1 cellular context compared by ENCODE assay signal in the genomic region with DNA sequence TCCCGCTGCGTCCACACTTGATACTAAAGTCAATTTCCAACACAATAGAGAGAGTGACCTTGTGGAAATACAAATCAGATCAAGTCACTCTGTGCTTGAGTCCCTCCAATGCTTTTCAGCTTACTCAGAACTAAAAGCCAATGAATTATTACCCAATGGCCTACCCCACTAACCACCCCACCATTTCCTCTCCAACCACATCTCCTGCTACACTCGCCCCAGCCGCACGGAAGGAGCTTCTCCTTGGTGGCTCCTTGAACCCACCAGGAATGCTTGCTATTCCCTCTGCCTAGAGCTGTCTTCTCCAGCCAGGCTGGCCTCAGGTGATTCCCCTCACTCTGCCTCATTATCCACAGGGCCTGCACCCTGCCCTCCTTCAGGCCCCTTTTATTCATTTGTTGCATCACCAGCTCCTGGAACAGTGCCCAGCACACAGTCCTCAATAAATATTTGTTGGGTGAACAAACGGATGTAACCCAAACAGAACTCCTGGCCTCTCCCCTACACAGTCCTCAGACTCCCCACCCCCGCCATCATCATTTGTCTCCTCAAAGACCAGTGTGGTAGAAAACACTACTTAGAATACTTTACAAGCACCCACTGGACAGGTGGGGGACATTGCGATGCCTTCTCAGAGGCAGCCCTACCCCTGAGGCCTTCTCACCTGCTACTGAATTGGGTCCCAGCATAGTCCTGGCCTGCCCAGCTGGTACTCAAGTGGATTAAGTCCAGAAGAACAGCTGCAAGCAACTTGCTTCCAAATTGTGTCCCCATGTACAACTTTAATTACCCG.
TF ChIP-seq lines count a peak whose summit lies in the region.

No MANE protein-coding gene starts in this region.

TF ChIP-seq in HepG2, 621 proteins besides CTCF, POLR2A, EP300 and RAD21 (continued from another document and continues in another):
- TF ChIP-seq, protein P1, sequence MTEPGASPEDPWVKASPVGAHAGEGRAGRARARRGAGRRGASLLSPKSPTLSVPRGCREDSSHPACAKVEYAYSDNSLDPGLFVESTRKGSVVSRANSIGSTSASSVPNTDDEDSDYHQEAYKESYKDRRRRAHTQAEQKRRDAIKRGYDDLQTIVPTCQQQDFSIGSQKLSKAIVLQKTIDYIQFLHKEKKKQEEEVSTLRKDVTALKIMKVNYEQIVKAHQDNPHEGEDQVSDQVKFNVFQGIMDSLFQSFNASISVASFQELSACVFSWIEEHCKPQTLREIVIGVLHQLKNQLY (CRISPR knock-in tag; IDR thresholded peaks at IDR 0.05), result peak; percentile 49; the same call in 1 of the 2 replicates
- TF ChIP-seq KLF12 (CRISPR knock-in tag; IDR thresholded peaks at IDR 0.05; ENCODE audit: borderline replicate concordance) (0 out of 2 replicates have a peak, but pooled peaks have one; percentile 3), MAZ (IDR thresholded peaks at IDR 0.05; ENCODE audit: borderline replicate concordance, low read depth, low read length) (peak; percentile 57; the same call in 1 of the 2 replicates), MAZ (CRISPR knock-in tag; IDR thresholded peaks at IDR 0.05; ENCODE audit: low read depth) (no peak; the same call in 1 of the 2 replicates), EEA1 (CRISPR knock-in tag; IDR thresholded peaks at IDR 0.05; ENCODE audit: borderline replicate concordance) (no peak), ZNF44 (CRISPR knock-in tag; IDR thresholded peaks at IDR 0.05) (no peak), ZNF577 (CRISPR knock-in tag; IDR thresholded peaks at IDR 0.05; ENCODE audit: borderline replicate concordance, low read depth) (no peak), ZSCAN25 (CRISPR knock-in tag; IDR thresholded peaks at IDR 0.05) (peak; percentile 98), ZNF274 (CRISPR knock-in tag; IDR thresholded peaks at IDR 0.05) (no peak), NR2C2 (CRISPR knock-in tag; IDR thresholded peaks at IDR 0.05; ENCODE audit: borderline replicate concordance) (peak; percentile 48; the same call in 1 of the 2 replicates), ZNF20 (CRISPR knock-in tag; IDR thresholded peaks at IDR 0.05) (no peak), ASH2L (IDR thresholded peaks at IDR 0.05; ENCODE audit: insufficient read length, low read depth, low read length) (peak; percentile 39), TGIF2 (CRISPR knock-in tag; IDR thresholded peaks at IDR 0.05) (no peak), DR1 (CRISPR knock-in tag; IDR thresholded peaks at IDR 0.05) (no peak), TBX3 (IDR thresholded peaks at IDR 0.05; ENCODE audit: borderline replicate concordance) (peak; percentile 46; the same call in 1 of the 2 replicates), SYNCRIP (IDR thresholded peaks at IDR 0.05; ENCODE audit: insufficient read depth, low read depth, low read length) (no peak), BHLHE40 (IDR thresholded peaks at IDR 0.05; ENCODE audit: low read length) (0 out of 2 replicates have a peak, but pooled peaks have one; percentile 14), ZFP62 (CRISPR knock-in tag; IDR thresholded peaks at IDR 0.05) (no peak), KDM4B (CRISPR knock-in tag; IDR thresholded peaks at IDR 0.05) (peak; percentile 83; the same call in 1 of the 2 replicates), SNAPC2 (CRISPR knock-in tag; IDR thresholded peaks at IDR 0.05) (peak; percentile 81; the same call in 1 of the 2 replicates), GATA4 (IDR thresholded peaks at IDR 0.05; ENCODE audit: borderline replicate concordance, low read depth) (no peak), FOXA1 (IDR thresholded peaks at IDR 0.05) (no peak), FOXA1 (CRISPR knock-in tag; IDR thresholded peaks at IDR 0.05) (peak; percentile 67), MTA1 (CRISPR knock-in tag; IDR thresholded peaks at IDR 0.05; ENCODE audit: borderline replicate concordance) (0 out of 2 replicates have a peak, but pooled peaks have one; percentile 59), HIVEP1 (CRISPR knock-in tag; IDR thresholded peaks at IDR 0.05) (no peak), GLI4 (CRISPR knock-in tag; IDR thresholded peaks at IDR 0.05; ENCODE audit: borderline replicate concordance) (no peak), ZNF598 (CRISPR knock-in tag; IDR thresholded peaks at IDR 0.05; ENCODE audit: borderline replicate concordance) (0 out of 2 replicates have a peak, but pooled peaks have one; percentile 44), ZBTB1 (CRISPR knock-in tag; IDR thresholded peaks at IDR 0.05; ENCODE audit: borderline replicate concordance) (no peak), TAF1 (CRISPR knock-in tag; IDR thresholded peaks at IDR 0.05) (no peak), SIN3B (IDR thresholded peaks at IDR 0.05; ENCODE audit: low read length) (no peak), ETV5 (CRISPR knock-in tag; IDR thresholded peaks at IDR 0.05; ENCODE audit: borderline replicate concordance) (peak; percentile 96), SOX5 (CRISPR knock-in tag; IDR thresholded peaks at IDR 0.05; ENCODE audit: borderline replicate concordance) (peak; percentile 94), KDM3A (CRISPR knock-in tag; IDR thresholded peaks at IDR 0.05; ENCODE audit: low read depth) (0 out of 2 replicates have a peak, but pooled peaks have one; percentile 28), CEBPB (IDR thresholded peaks at IDR 0.05; ENCODE audit: borderline replicate concordance, low read depth, low read length) (peak; percentile 96), SAP130 (CRISPR knock-in tag; IDR thresholded peaks at IDR 0.05; ENCODE audit: low read depth) (peak; percentile 95), MIER2 (CRISPR knock-in tag; IDR thresholded peaks at IDR 0.05) (peak; percentile 49; the same call in 1 of the 2 replicates), SP1 (IDR thresholded peaks at IDR 0.05) (no peak), SP1 (CRISPR knock-in tag; IDR thresholded peaks at IDR 0.05) (no peak), SP5 (CRISPR knock-in tag; IDR thresholded peaks at IDR 0.05; ENCODE audit: borderline replicate concordance, low read depth) (peak; percentile 79)
- TF ChIP-seq, protein P2, sequence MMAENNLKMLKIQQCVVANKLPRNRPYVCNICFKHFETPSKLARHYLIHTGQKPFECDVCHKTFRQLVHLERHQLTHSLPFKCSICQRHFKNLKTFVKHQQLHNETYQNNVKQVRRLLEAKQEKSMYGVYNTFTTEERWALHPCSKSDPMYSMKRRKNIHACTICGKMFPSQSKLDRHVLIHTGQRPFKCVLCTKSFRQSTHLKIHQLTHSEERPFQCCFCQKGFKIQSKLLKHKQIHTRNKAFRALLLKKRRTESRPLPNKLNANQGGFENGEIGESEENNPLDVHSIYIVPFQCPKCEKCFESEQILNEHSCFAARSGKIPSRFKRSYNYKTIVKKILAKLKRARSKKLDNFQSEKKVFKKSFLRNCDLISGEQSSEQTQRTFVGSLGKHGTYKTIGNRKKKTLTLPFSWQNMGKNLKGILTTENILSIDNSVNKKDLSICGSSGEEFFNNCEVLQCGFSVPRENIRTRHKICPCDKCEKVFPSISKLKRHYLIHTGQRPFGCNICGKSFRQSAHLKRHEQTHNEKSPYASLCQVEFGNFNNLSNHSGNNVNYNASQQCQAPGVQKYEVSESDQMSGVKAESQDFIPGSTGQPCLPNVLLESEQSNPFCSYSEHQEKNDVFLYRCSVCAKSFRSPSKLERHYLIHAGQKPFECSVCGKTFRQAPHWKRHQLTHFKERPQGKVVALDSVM (CRISPR knock-in tag; IDR thresholded peaks at IDR 0.05), result no peak
- TF ChIP-seq, protein P3, sequence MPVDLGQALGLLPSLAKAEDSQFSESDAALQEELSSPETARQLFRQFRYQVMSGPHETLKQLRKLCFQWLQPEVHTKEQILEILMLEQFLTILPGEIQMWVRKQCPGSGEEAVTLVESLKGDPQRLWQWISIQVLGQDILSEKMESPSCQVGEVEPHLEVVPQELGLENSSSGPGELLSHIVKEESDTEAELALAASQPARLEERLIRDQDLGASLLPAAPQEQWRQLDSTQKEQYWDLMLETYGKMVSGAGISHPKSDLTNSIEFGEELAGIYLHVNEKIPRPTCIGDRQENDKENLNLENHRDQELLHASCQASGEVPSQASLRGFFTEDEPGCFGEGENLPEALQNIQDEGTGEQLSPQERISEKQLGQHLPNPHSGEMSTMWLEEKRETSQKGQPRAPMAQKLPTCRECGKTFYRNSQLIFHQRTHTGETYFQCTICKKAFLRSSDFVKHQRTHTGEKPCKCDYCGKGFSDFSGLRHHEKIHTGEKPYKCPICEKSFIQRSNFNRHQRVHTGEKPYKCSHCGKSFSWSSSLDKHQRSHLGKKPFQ (CRISPR knock-in tag; IDR thresholded peaks at IDR 0.05; ENCODE audit: insufficient replicate concordance), result no peak
- TF ChIP-seq, protein P4, sequence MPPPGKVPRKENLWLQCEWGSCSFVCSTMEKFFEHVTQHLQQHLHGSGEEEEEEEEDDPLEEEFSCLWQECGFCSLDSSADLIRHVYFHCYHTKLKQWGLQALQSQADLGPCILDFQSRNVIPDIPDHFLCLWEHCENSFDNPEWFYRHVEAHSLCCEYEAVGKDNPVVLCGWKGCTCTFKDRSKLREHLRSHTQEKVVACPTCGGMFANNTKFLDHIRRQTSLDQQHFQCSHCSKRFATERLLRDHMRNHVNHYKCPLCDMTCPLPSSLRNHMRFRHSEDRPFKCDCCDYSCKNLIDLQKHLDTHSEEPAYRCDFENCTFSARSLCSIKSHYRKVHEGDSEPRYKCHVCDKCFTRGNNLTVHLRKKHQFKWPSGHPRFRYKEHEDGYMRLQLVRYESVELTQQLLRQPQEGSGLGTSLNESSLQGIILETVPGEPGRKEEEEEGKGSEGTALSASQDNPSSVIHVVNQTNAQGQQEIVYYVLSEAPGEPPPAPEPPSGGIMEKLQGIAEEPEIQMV (CRISPR knock-in tag; IDR thresholded peaks at IDR 0.05; ENCODE audit: low read depth), result 0 out of 2 replicates have a peak, but pooled peaks have one; percentile 48
- TF ChIP-seq, protein P5, sequence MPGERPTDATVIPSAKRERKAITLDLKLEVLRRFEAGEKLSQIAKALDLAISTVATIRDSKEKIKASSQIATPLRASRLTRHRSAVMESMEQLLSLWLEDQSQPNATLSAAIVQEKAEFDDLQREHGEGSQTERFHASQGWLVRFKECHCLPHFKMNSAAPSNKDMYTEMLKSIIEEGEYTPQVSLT (CRISPR knock-in tag; IDR thresholded peaks at IDR 0.05; ENCODE audit: borderline replicate concordance, low read depth), result no peak
- TF ChIP-seq, protein P6, sequence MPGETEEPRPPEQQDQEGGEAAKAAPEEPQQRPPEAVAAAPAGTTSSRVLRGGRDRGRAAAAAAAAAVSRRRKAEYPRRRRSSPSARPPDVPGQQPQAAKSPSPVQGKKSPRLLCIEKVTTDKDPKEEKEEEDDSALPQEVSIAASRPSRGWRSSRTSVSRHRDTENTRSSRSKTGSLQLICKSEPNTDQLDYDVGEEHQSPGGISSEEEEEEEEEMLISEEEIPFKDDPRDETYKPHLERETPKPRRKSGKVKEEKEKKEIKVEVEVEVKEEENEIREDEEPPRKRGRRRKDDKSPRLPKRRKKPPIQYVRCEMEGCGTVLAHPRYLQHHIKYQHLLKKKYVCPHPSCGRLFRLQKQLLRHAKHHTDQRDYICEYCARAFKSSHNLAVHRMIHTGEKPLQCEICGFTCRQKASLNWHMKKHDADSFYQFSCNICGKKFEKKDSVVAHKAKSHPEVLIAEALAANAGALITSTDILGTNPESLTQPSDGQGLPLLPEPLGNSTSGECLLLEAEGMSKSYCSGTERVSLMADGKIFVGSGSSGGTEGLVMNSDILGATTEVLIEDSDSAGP (CRISPR knock-in tag; IDR thresholded peaks at IDR 0.05; ENCODE audit: borderline replicate concordance), result peak; percentile 34; the same call in 1 of the 2 replicates
- TF ChIP-seq, protein P7, sequence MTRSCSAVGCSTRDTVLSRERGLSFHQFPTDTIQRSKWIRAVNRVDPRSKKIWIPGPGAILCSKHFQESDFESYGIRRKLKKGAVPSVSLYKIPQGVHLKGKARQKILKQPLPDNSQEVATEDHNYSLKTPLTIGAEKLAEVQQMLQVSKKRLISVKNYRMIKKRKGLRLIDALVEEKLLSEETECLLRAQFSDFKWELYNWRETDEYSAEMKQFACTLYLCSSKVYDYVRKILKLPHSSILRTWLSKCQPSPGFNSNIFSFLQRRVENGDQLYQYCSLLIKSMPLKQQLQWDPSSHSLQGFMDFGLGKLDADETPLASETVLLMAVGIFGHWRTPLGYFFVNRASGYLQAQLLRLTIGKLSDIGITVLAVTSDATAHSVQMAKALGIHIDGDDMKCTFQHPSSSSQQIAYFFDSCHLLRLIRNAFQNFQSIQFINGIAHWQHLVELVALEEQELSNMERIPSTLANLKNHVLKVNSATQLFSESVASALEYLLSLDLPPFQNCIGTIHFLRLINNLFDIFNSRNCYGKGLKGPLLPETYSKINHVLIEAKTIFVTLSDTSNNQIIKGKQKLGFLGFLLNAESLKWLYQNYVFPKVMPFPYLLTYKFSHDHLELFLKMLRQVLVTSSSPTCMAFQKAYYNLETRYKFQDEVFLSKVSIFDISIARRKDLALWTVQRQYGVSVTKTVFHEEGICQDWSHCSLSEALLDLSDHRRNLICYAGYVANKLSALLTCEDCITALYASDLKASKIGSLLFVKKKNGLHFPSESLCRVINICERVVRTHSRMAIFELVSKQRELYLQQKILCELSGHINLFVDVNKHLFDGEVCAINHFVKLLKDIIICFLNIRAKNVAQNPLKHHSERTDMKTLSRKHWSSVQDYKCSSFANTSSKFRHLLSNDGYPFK (CRISPR knock-in tag; IDR thresholded peaks at IDR 0.05; ENCODE audit: borderline replicate concordance), result 0 out of 2 replicates have a peak, but pooled peaks have one; percentile 26
- TF ChIP-seq, protein P8, sequence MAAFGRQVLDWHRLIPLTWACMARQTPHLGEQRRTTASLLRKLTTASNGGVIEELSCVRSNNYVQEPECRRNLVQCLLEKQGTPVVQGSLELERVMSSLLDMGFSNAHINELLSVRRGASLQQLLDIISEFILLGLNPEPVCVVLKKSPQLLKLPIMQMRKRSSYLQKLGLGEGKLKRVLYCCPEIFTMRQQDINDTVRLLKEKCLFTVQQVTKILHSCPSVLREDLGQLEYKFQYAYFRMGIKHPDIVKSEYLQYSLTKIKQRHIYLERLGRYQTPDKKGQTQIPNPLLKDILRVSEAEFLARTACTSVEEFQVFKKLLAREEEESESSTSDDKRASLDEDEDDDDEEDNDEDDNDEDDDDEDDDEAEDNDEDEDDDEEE (CRISPR knock-in tag; IDR thresholded peaks at IDR 0.05), result no peak
- TF ChIP-seq, protein P9, sequence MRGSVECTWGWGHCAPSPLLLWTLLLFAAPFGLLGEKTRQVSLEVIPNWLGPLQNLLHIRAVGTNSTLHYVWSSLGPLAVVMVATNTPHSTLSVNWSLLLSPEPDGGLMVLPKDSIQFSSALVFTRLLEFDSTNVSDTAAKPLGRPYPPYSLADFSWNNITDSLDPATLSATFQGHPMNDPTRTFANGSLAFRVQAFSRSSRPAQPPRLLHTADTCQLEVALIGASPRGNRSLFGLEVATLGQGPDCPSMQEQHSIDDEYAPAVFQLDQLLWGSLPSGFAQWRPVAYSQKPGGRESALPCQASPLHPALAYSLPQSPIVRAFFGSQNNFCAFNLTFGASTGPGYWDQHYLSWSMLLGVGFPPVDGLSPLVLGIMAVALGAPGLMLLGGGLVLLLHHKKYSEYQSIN (CRISPR knock-in tag; IDR thresholded peaks at IDR 0.05; ENCODE audit: borderline replicate concordance), result no peak
- TF ChIP-seq, protein P10, sequence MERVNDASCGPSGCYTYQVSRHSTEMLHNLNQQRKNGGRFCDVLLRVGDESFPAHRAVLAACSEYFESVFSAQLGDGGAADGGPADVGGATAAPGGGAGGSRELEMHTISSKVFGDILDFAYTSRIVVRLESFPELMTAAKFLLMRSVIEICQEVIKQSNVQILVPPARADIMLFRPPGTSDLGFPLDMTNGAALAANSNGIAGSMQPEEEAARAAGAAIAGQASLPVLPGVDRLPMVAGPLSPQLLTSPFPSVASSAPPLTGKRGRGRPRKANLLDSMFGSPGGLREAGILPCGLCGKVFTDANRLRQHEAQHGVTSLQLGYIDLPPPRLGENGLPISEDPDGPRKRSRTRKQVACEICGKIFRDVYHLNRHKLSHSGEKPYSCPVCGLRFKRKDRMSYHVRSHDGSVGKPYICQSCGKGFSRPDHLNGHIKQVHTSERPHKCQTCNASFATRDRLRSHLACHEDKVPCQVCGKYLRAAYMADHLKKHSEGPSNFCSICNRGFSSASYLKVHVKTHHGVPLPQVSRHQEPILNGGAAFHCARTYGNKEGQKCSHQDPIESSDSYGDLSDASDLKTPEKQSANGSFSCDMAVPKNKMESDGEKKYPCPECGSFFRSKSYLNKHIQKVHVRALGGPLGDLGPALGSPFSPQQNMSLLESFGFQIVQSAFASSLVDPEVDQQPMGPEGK (CRISPR knock-in tag; IDR thresholded peaks at IDR 0.05), result peak; percentile 93
